ENCODE assay signal across 28 cellular contexts in genomic region chr15:93302080-93302765, GRCh38.
A peak's percentile ranks its signal among the peaks of the same experiment; 100 is the strongest.
DNase-seq lines count a peak whose midpoint lies in the region; ATAC-seq, FAIRE-seq and TF ChIP-seq lines count a peak whose summit lies in the region.
"Had no signal": no experiment of that assay in that cellular context is flagged by ENCODE, and none has a peak within 500 bp of the region (broad histone marks: within the 10 kb centered on the region; RNA-seq: fewer than 3 reads in every experiment).

No MANE protein-coding gene starts in this region.

- H3K27ac Mint-ChIP-seq in osteocyte (ENCODE audit: unreplicated experiment): no peak overlapping the region
- no peak overlapping the region for H3K27ac Mint-ChIP-seq in naive thymus-derived CD8-positive, alpha-beta T cell
- H3K27ac Mint-ChIP-seq: CD8-positive, alpha-beta memory T cell; IgD-negative memory B cell had no signal

- H3K4me1 Mint-ChIP-seq in osteocyte (ENCODE audit: unreplicated experiment): no peaks in the 10 kb centered on the region
- H3K4me1 Mint-ChIP-seq in naive thymus-derived CD8-positive, alpha-beta T cell: peaks cover 0 to 1% (median 0%) of the 10 kb centered on the region in 4 donors
- H3K4me1 Mint-ChIP-seq: CD8-positive, alpha-beta memory T cell; IgD-negative memory B cell had no signal

- H3K4me3 Mint-ChIP-seq in osteocyte (ENCODE audit: unreplicated experiment): no peak overlapping the region
- no peak overlapping the region for H3K4me3 Mint-ChIP-seq in naive thymus-derived CD8-positive, alpha-beta T cell
- H3K4me3 Mint-ChIP-seq: CD8-positive, alpha-beta memory T cell; IgD-negative memory B cell had no signal

- no peaks in the 10 kb centered on the region for H3K9me3 Mint-ChIP-seq in osteocyte (ENCODE audit: unreplicated experiment)
- H3K9me3 Mint-ChIP-seq in naive thymus-derived CD8-positive, alpha-beta T cell: no peaks in the 10 kb centered on the region
- H3K9me3 Mint-ChIP-seq: CD8-positive, alpha-beta memory T cell had no signal

- 70 to 86% methylated on average over 1 to 6 of the region's 6 CpGs for WGBS in esophagus squamous epithelium, 2 donors

- H3K36me3 ChIP-seq in esophagus squamous epithelium: no peaks in the 10 kb centered on the region
- H3K36me3 ChIP-seq: brain microvascular endothelial cell, HAP-1, left ventricle myocardium inferior, thyroid gland, vagina had no signal

- FAIRE-seq in H54 (lab: Jason Lieb, UNC): no peak
- FAIRE-seq: islet of Langerhans had no signal

- no peaks in the 10 kb centered on the region for H3K36me3 Mint-ChIP-seq in osteocyte (ENCODE audit: unreplicated experiment)
- H3K36me3 Mint-ChIP-seq in naive thymus-derived CD8-positive, alpha-beta T cell: no peaks in the 10 kb centered on the region
- H3K36me3 Mint-ChIP-seq: CD8-positive, alpha-beta memory T cell; IgD-negative memory B cell had no signal

- intact Hi-C loops in esophagus squamous epithelium (cut with DNase I): no loop called here

- TF ChIP-seq CTCF in osteocyte (IDR thresholded peaks at IDR 0.05): no peak
- TF ChIP-seq CTCF in esophagus squamous epithelium (IDR thresholded peaks at IDR 0.05): no peak

- peaks cover 0 to 47% (median 6%) of the 10 kb centered on the region in 3 donors for H3K4me1 ChIP-seq in esophagus squamous epithelium
- H3K4me1 ChIP-seq: HAP-1, left ventricle myocardium inferior, thyroid gland, vagina had no signal

- POLR2A ChIA-PET in naive thymus-derived CD8-positive, alpha-beta T cell (lab: Charles Lee): no interaction called here

- no peaks in the 10 kb centered on the region for H3K27me3 Mint-ChIP-seq in osteocyte (ENCODE audit: unreplicated experiment)
- H3K27me3 Mint-ChIP-seq in naive thymus-derived CD8-positive, alpha-beta T cell: peaks cover 0 to 6% (median 3%) of the 10 kb centered on the region in 5 donors
- H3K27me3 Mint-ChIP-seq: IgD-negative memory B cell had no signal

- H3K27ac ChIP-seq in esophagus squamous epithelium: no peak overlapping the region
- H3K27ac ChIP-seq: brain microvascular endothelial cell, left ventricle myocardium inferior, thyroid gland, vagina had no signal

- no peaks in the 10 kb centered on the region for H3K9me3 ChIP-seq in esophagus squamous epithelium
- H3K9me3 ChIP-seq: HAP-1, left ventricle myocardium inferior, thyroid gland, vagina had no signal

- TF ChIP-seq POLR2A in H54 (IDR thresholded peaks at IDR 0.05; ENCODE audit: low read depth, low read length): no peak
- no peak for TF ChIP-seq POLR2A in esophagus squamous epithelium (IDR thresholded peaks at IDR 0.05)

- ATAC-seq in naive thymus-derived CD8-positive, alpha-beta T cell: no peak
- ATAC-seq in GM21381 (IDR thresholded peaks at IDR 0.05; ENCODE audit: unreplicated experiment): no peak
- ATAC-seq: PC-3; stimulated activated naive CD8-positive, alpha-beta T cell treated with anti-CD3 and anti-CD28 coated beads, Interleukin-15, Interleukin-2, amounts not matched to agents 100 U/mL and 50 U/mL, for 24 hours had no signal

- no peak overlapping the region for H3K4me3 ChIP-seq in esophagus squamous epithelium
- H3K4me3 ChIP-seq: HAP-1, left ventricle myocardium inferior, thyroid gland, vagina had no signal

- DNase-seq in Ammon's horn (ENCODE audit: low spot score) (peak; percentile 90), amygdala (lab: John Stamatoyannopoulos, UW) (peak in 50 of 56 donors; percentile 32 to 91 (median 64)), globus pallidus (ENCODE audit: low spot score) (peak; percentile 90), osteocyte (ENCODE audit: extremely low spot score, unreplicated experiment) (peak; percentile 32), H54 (ENCODE audit: insufficient read length, low spot score) (no peak), esophagus squamous epithelium (lab: John Stamatoyannopoulos, UW) (no peak)
- DNase-seq in naive thymus-derived CD8-positive, alpha-beta T cell: no peak
- DNase-seq: activated CD4-positive, alpha-beta T cell treated with anti-CD3 and anti-CD28 coated beads, Interleukin-2, amount 50 U/mL, for 48 hours; activated CD4-positive, CD25-positive, alpha-beta regulatory T cell treated with anti-CD3 and anti-CD28 coated beads, Interleukin-2, amount 50 U/mL, for 72 hours; activated CD8-positive, alpha-beta memory T cell treated with anti-CD3 and anti-CD28 coated beads, Interleukin-2, amount 50 U/mL, for 4 hours; activated naive CD4-positive, alpha-beta T cell treated with Interleukin-2 at 50 U/mL for 16 hours; AML-193; brain microvascular endothelial cell; CD8-positive, alpha-beta memory T cell; left ventricle myocardium inferior; NCI-H146; NCI-H2107; NCI-H345; NCI-H69; PC-3; stimulated activated CD4-positive, alpha-beta T cell treated with anti-CD3 and anti-CD28 coated beads, Interleukin-2, amount 100 ng/mL, for 24 hours; stimulated activated naive CD8-positive, alpha-beta T cell treated with anti-CD3 and anti-CD28 coated beads, Interleukin-15, Interleukin-2, amounts not matched to agents 100 U/mL and 50 U/mL, for 24 hours; thyroid gland had no signal

- no peaks in the 10 kb centered on the region for H3K27me3 ChIP-seq in esophagus squamous epithelium
- H3K27me3 ChIP-seq: brain microvascular endothelial cell, thyroid gland, vagina had no signal

Comparison
In these comparisons a context has a peak if more than half of its experiments do, and no peak if none do; other contexts are left out.
1. DNase-seq: peak in Ammon's horn (single experiment), amygdala (50 of 56), globus pallidus (single experiment) and osteocyte (single experiment); none in naive thymus-derived CD8-positive, alpha-beta T cell (0 of 10), H54 (single experiment) and esophagus squamous epithelium (single experiment).